Comparison of ENCODE assay signal across 8 cellular contexts in the genomic region with DNA sequence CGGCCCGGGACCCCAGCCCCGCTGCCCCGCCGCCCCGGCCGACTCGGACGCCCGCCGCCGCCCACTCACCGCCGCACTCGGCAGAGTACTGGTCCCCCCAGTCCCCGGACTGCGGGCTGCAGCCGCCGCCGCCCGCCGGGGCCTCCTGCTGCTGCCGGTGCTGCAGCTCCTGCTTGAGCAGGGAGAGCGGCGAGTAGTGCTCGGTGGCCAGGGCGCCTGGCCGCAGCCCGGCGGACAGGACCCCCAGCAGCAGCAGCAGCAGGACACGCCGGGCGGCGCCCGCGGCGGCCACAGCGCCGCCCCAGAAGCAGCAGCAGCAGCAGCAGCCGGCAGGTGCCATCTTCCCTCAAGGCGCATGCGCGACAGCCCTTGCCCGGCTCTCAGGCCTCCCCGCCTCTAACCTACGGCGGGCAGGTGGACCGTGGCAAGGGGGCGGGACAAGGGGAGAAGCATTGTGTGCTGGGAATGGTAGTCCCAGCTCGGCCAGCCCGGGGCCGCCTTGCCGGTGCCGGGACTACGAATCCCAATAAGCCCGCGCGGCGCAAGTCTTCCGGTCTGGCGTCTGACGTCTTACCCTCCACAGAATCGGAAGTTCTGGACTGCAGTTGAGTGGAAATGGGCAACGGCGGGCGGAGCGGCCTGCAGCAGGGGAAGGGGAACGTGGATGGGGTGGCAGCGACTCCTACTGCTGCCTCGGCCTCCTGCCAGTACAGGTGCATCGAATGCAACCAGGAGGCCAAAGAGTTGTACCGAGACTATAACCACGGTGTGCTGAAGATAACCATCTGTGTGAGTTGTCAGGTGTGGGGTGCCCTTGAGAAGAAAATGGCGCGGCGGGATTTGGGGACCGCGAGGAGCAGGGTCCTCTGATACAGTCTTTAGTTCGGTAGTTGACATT. TPM values are rescaled to one million over a fixed set of nuclear protein-coding genes. Genes with fewer than 3 reads are reported as not detected.
DNase-seq lines count a peak whose midpoint lies in the region; ATAC-seq, FAIRE-seq and TF ChIP-seq lines count a peak whose summit lies in the region.

A gene (plus strand): TSS at position 604 of the 898 bp plus-strand sequence. CDS start 12 bp downstream, at position 616.
A gene with protein sequence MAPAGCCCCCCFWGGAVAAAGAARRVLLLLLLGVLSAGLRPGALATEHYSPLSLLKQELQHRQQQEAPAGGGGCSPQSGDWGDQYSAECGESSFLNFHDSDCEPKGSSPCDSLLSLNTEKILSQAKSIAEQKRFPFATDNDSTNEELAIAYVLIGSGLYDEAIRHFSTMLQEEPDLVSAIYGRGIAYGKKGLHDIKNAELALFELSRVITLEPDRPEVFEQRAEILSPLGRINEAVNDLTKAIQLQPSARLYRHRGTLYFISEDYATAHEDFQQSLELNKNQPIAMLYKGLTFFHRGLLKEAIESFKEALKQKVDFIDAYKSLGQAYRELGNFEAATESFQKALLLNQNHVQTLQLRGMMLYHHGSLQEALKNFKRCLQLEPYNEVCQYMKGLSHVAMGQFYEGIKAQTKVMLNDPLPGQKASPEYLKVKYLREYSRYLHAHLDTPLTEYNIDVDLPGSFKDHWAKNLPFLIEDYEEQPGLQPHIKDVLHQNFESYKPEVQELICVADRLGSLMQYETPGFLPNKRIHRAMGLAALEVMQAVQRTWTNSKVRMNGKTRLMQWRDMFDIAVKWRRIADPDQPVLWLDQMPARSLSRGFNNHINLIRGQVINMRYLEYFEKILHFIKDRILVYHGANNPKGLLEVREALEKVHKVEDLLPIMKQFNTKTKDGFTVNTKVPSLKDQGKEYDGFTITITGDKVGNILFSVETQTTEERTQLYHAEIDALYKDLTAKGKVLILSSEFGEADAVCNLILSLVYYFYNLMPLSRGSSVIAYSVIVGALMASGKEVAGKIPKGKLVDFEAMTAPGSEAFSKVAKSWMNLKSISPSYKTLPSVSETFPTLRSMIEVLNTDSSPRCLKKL (minus strand): TSS at position 371 of the 898 bp plus-strand sequence. CDS start 31 bp downstream, at position 340.

- ATAC-seq in HG02840 (IDR thresholded peaks at IDR 0.05; ENCODE audit: low FRiP score, unreplicated experiment) (peak; percentile 90), Right ventricle myocardium superior (ENCODE audit: poor library complexity) (peak; percentile 100)

- peak within 1 kb of the TSS; percentile 95 for H3K4me2 ChIP-seq in parathyroid adenoma (ENCODE audit: low read length)

- H3K27ac ChIP-seq in parathyroid adenoma (peak within 1 kb of the TSS; percentile 30), tibial nerve (peak within 1 kb of the TSS in 3 of 4 donors; percentile 64 to 79 (median 66))

- TF ChIP-seq EP300 in tibial nerve (IDR thresholded peaks at IDR 0.05) = peak; percentile 82 to 88

- 0% methylated on average over 29 to 34 of the region's 79 CpGs for WGBS in tibial nerve, 2 donors

- H3K9ac ChIP-seq in adipocyte (ENCODE audit: low read length) (peak within 1 kb of the TSS; percentile 87), parathyroid adenoma (no peak within 1 kb of the TSS)

- peak; percentile 97 for FAIRE-seq in GM12891 (lab: Jason Lieb, UNC)

- peak within 1 kb of the TSS; percentile 95 for H3K4me3 ChIP-seq in adipocyte (ENCODE audit: low read length)
- peak within 1 kb of the TSS; percentile 93 for H3K4me3 ChIP-seq in parathyroid adenoma (ENCODE audit: low read depth, low read length)
- H3K4me3 ChIP-seq in tibial nerve = peak within 1 kb of the TSS; percentile 64 to 96 (median 82)

- TF ChIP-seq CTCF in parathyroid adenoma (IDR thresholded peaks at IDR 0.05) (no peak), tibial nerve (IDR thresholded peaks at IDR 0.05) (peak in 3 of 5 experiments; percentile 16 to 51 (median 24))

- TF ChIP-seq POLR2A in GM12891 (IDR thresholded peaks at IDR 0.05; ENCODE audit: low read depth, low read length) = peak; percentile 92; the same call in 1 of the 2 replicates
- TF ChIP-seq POLR2A in tibial nerve (IDR thresholded peaks at IDR 0.05) = peak in 1 of 2 donors; percentile 50

- H3K36me3 ChIP-seq in adipocyte (ENCODE audit: control insufficient read depth, insufficient read depth, low read length, severe bottlenecking) (peaks cover 12% of the 10 kb centered on the region), parathyroid adenoma (ENCODE audit: control insufficient read depth, insufficient read depth, low read length) (no peaks in the 10 kb centered on the region), tibial nerve (peaks cover 0 to 8% (median 0%) of the 10 kb centered on the region in 3 donors)

- no peaks in the 10 kb centered on the region for H3K27me3 ChIP-seq in adipocyte (replicated peaks; ENCODE audit: control insufficient read depth, insufficient read depth, low read length)
- no peaks in the 10 kb centered on the region for H3K27me3 ChIP-seq in parathyroid adenoma (ENCODE audit: control insufficient read depth, insufficient read depth, low read length)
- no peaks in the 10 kb centered on the region for H3K27me3 ChIP-seq in tibial nerve

- H3K9me3 ChIP-seq in adipocyte (ENCODE audit: control insufficient read depth, low read length) (no peaks in the 10 kb centered on the region), parathyroid adenoma (ENCODE audit: control insufficient read depth, low read length) (no peaks in the 10 kb centered on the region), tibial nerve (no peaks in the 10 kb centered on the region)

- peak; percentile 90 for DNase-seq in GM12891 (ENCODE audit: insufficient read length, low spot score)
- peak; percentile 99 for DNase-seq in NCI-H1436 (lab: John Stamatoyannopoulos, UW)
- peak; percentile 91 for DNase-seq in T follicular helper cell (ENCODE audit: low read depth)
- peak; percentile 99 for DNase-seq in adipocyte (ENCODE audit: low read depth)
- peak; percentile 99 for DNase-seq in Right ventricle myocardium superior
- DNase-seq in tibial nerve (ENCODE audit: low spot score in 2 of 2) = peak; percentile 90 to 96

- H3K4me1 ChIP-seq in adipocyte (ENCODE audit: control insufficient read depth, insufficient read depth, low read length) = peaks cover 19% of the 10 kb centered on the region
- H3K4me1 ChIP-seq in parathyroid adenoma = peaks cover 8% of the 10 kb centered on the region
- H3K4me1 ChIP-seq in tibial nerve = peaks cover 0 to 32% (median 15%) of the 10 kb centered on the region in 4 donors

- intact Hi-C loops in Right ventricle myocardium superior (cut with DNase I) = no loop called here

- H3K79me2 ChIP-seq in parathyroid adenoma = peaks cover 6% of the 10 kb centered on the region

- H2AFZ ChIP-seq in parathyroid adenoma = peak within 1 kb of the TSS; percentile 75

TF ChIP-seq in GM12891, 5 proteins besides CTCF, POLR2A, EP300 and RAD21:
- peak; percentile 91 for TF ChIP-seq POLR2AphosphoS5 (IDR thresholded peaks at IDR 0.05; ENCODE audit: low read depth, low read length)
- peak; percentile 54 for TF ChIP-seq TAF1 (IDR thresholded peaks at IDR 0.05; ENCODE audit: low read depth, low read length)
- peak; percentile 62 for TF ChIP-seq PAX5 (IDR thresholded peaks at IDR 0.05; ENCODE audit: insufficient read depth, low read length, severe bottlenecking)
- peak; percentile 6; the same call in 1 of the 2 replicates for TF ChIP-seq POU2F2 (IDR thresholded peaks at IDR 0.05; ENCODE audit: low read depth, low read length)
- no peak for TF ChIP-seq SPI1 (IDR thresholded peaks at IDR 0.05; ENCODE audit: low read depth, low read length)

RNA-seq across cellular contexts. Expression of the first gene that starts in this region (rescaled TPM):
- polyA plus RNA-seq in GM12891 (2012; ENCODE audit: low read depth, missing spikeins) = 21.6 TPM
- total RNA-seq in Right ventricle myocardium superior (15.2 TPM), tibial nerve (10 to 100 TPM; 11.6 to 25.3 (median 14.6) TPM)

RNA-seq across cellular contexts. Expression of the second gene that starts in this region (rescaled TPM):
- polyA plus RNA-seq in GM12891 (2012; ENCODE audit: low read depth, missing spikeins) = 8.9 TPM
- 5.7 TPM for total RNA-seq in Right ventricle myocardium superior
- 10 to 100 TPM; 20.4 to 30.1 (median 25.6) TPM for total RNA-seq in tibial nerve

Comparison
In these comparisons a context has a peak if more than half of its experiments do, and no peak if none do; other contexts are left out.
1. Peak in every context shown above with its lines: DNase-seq, ATAC-seq, H3K4me3 ChIP-seq and H3K27ac ChIP-seq.